22 cellular contexts compared by ENCODE assay signal in the genomic region with DNA sequence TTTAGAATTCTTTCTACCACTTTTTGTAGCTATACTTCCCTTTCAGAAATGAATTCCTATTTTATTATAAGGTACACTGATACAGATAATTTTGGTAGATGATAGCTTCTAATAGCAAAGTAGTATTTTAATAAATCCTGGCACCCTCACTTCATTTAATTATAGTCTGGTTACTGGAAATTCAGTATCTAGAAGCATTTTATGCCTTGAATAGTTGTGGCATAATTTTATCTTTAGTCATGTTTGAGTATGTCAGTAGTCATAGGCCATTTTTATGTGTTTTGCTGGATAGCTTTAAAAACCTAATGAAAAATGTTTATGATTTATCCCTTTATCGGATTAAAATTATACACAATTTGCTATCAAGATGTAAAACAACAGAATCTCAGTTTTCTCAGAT.
A peak's percentile ranks its signal among the peaks of the same experiment; 100 is the strongest.
DNase-seq lines count a peak whose midpoint lies in the region; FAIRE-seq and TF ChIP-seq lines count a peak whose summit lies in the region.
"Had no signal": no experiment of that assay in that cellular context is flagged by ENCODE, and none has a peak within 500 bp of the region (broad histone marks: within the 10 kb centered on the region; RNA-seq: fewer than 3 reads in every experiment).

No MANE protein-coding gene starts in this region.

- H3F3A ChIP-seq in smooth muscle cell (ENCODE audit: low read depth) = no peaks in the 10 kb centered on the region

- 81% methylated on average over 1 of the region's 1 CpG for WGBS in smooth muscle cell (ENCODE audit: low lambda C conversion rate)

- H3K9me3 ChIP-seq in adipocyte (ENCODE audit: control insufficient read depth, low read length) = no peaks in the 10 kb centered on the region
- no peaks in the 10 kb centered on the region for H3K9me3 ChIP-seq in smooth muscle cell (replicated peaks; ENCODE audit: low read depth)
- H3K9me3 ChIP-seq: ascending aorta, HAP-1, heart right ventricle, right lobe of liver had no signal

- H4K20me1 ChIP-seq in smooth muscle cell (ENCODE audit: low read depth) = no peaks in the 10 kb centered on the region

- H3K4me1 ChIP-seq in adipocyte (ENCODE audit: control insufficient read depth, insufficient read depth, low read length) (no peaks in the 10 kb centered on the region), smooth muscle cell (ENCODE audit: low read depth) (no peaks in the 10 kb centered on the region)
- H3K4me1 ChIP-seq: ascending aorta, heart right ventricle, right lobe of liver had no signal

- FAIRE-seq in G401.6 (lab: Jason Lieb, UNC) (peak; percentile 23), frontal cortex (lab: Jason Lieb, UNC) (no peak)

- no peak overlapping the region for H2AFZ ChIP-seq in smooth muscle cell (ENCODE audit: low read depth)

- H3K36me3 ChIP-seq in adipocyte (ENCODE audit: control insufficient read depth, insufficient read depth, low read length, severe bottlenecking) (no peaks in the 10 kb centered on the region), smooth muscle cell (ENCODE audit: low read depth) (no peaks in the 10 kb centered on the region)
- H3K36me3 ChIP-seq: ascending aorta, HAP-1, heart right ventricle, right lobe of liver had no signal

- H3K9ac ChIP-seq in adipocyte (ENCODE audit: low read length) (no peak overlapping the region), smooth muscle cell (ENCODE audit: low read depth) (no peak overlapping the region)

- peak overlapping the region; percentile 55 for H3K4me2 ChIP-seq in smooth muscle cell

- no peak for TF ChIP-seq CTCF in fibroblast of the aortic adventitia (IDR thresholded peaks at IDR 0.05; ENCODE audit: insufficient read depth, low read length)
- no peak for TF ChIP-seq CTCF in smooth muscle cell (IDR thresholded peaks at IDR 0.05; ENCODE audit: borderline replicate concordance, insufficient read depth, poor library complexity, severe bottlenecking)

- H3K27me3 ChIP-seq in adipocyte (replicated peaks; ENCODE audit: control insufficient read depth, insufficient read depth, low read length) (peaks cover 4% of the 10 kb centered on the region), smooth muscle cell (ENCODE audit: low read depth) (no peaks in the 10 kb centered on the region)
- H3K27me3 ChIP-seq: ascending aorta, heart right ventricle, right lobe of liver had no signal

- peak; percentile 34 for DNase-seq in adipocyte (ENCODE audit: low read depth)
- peak; percentile 18 for DNase-seq in fibroblast of the aortic adventitia (ENCODE audit: low read depth)
- DNase-seq in smooth muscle cell (lab: John Stamatoyannopoulos, UW; ENCODE audit: unreplicated experiment) = no peak
- DNase-seq in HK-2 (ENCODE audit: unreplicated experiment) = no peak
- no peak for DNase-seq in frontal cortex (ENCODE audit: low spot score in 2 of 2)
- DNase-seq in activated gamma-delta T cell (lab: John Stamatoyannopoulos, UW) = no peak
- DNase-seq: activated CD4-positive, alpha-beta T cell treated with anti-CD3 and anti-CD28 coated beads for 1 hour; activated CD8-positive, alpha-beta T cell treated with anti-CD3 and anti-CD28 coated beads for 36 hours; CD4-positive, alpha-beta T cell; central memory CD4-positive, alpha-beta T cell; heart right ventricle; KG1; NCI-H1436; NCI-H446; NCI-H82; right lobe of liver; stimulated activated CD4-positive, alpha-beta T cell treated with anti-CD3 and anti-CD28 coated beads, Interleukin-15, amount 100 ng/mL, for 24 hours; stimulated activated naive B cell treated with anti-CD40 and anti-IgM and Interleukin-4, amounts not matched to agents 10 μg/mL and 1 μg/mL and 100 μg/mL, for 72 hours; T-helper 2 cell had no signal

- peak overlapping the region; percentile 20 for H3K27ac ChIP-seq in smooth muscle cell (ENCODE audit: low read depth)
- H3K27ac ChIP-seq: ascending aorta, heart right ventricle, right lobe of liver had no signal

- H3K79me2 ChIP-seq in smooth muscle cell (ENCODE audit: low read depth) = no peaks in the 10 kb centered on the region

- H3K4me3 ChIP-seq in adipocyte (ENCODE audit: low read length) (no peak overlapping the region), fibroblast of the aortic adventitia (ENCODE audit: low read depth, low read length) (no peak overlapping the region), smooth muscle cell (no peak overlapping the region)
- H3K4me3 ChIP-seq: ascending aorta, HAP-1, heart right ventricle, right lobe of liver had no signal

Comparison
In these comparisons a context has a peak if more than half of its experiments do, and no peak if none do; other contexts are left out.
1. DNase-seq: peak in adipocyte (single experiment) and fibroblast of the aortic adventitia (single experiment); none in smooth muscle cell (single experiment), HK-2 (single experiment), frontal cortex (0 of 2) and activated gamma-delta T cell (single experiment).